ENCODE assay signal across 20 cellular contexts in genomic region chr4:48252313-48252712, GRCh38.
"Had no signal": no experiment of that assay in that cellular context is flagged by ENCODE, and none has a peak within 500 bp of the region (broad histone marks: within the 10 kb centered on the region; RNA-seq: fewer than 3 reads in every experiment).

No MANE protein-coding gene starts in this region.

- H3K4me2 ChIP-seq: smooth muscle cell had no signal

- H3K4me1 ChIP-seq: colonic mucosa had no signal

- H3K27me3 Mint-ChIP-seq: naive B cell; progenitor cell of endocrine pancreas; stimulated activated naive CD8-positive, alpha-beta T cell treated with anti-CD3 and anti-CD28 coated beads, Interleukin-15, Interleukin-2, amounts not matched to agents 100 ng/mL and 50 ng/mL, for 24 hours had no signal

- H3K27ac Mint-ChIP-seq: progenitor cell of endocrine pancreas; stimulated activated effector memory CD8-positive, alpha-beta T cell treated with anti-CD3 and anti-CD28 coated beads, Interleukin-12 subunit alpha, Interleukin-12 subunit beta, amount 100 ng/mL, for 72 hours; stimulated activated naive CD8-positive, alpha-beta T cell treated with anti-CD3 and anti-CD28 coated beads, Interleukin-15, Interleukin-2, amounts not matched to agents 100 ng/mL and 50 ng/mL, for 24 hours had no signal

- H3K27ac ChIP-seq: colonic mucosa, gastroesophageal sphincter, left ventricle myocardium inferior, lower lobe of right lung, pancreas, tibial nerve had no signal

- H3K4me3 ChIP-seq: colonic mucosa, gastroesophageal sphincter, left ventricle myocardium inferior, lower lobe of right lung, pancreas, smooth muscle cell, tibial nerve had no signal

- H3K36me3 Mint-ChIP-seq: stimulated activated effector memory CD8-positive, alpha-beta T cell treated with anti-CD3 and anti-CD28 coated beads, Interleukin-12 subunit alpha, Interleukin-12 subunit beta, amount 100 ng/mL, for 72 hours had no signal

- H3K36me3 ChIP-seq: colonic mucosa, gastroesophageal sphincter, left ventricle myocardium inferior, lower lobe of right lung, pancreas, tibial nerve had no signal

- H3K27me3 ChIP-seq: colonic mucosa, gastroesophageal sphincter, pancreas, tibial nerve had no signal

- DNase-seq: colonic mucosa; dermis blood vessel endothelial cell; glutamatergic neuron; left cardiac atrium; left ventricle myocardium inferior; lower lobe of right lung; mesenchymal stem cell; naive B cell; occipital lobe; pancreas; right cardiac atrium; stimulated activated CD4-positive, alpha-beta T cell treated with anti-CD3 and anti-CD28 coated beads, Interleukin-4, amount 100 ng/mL, for 1 hour; stimulated activated CD8-positive, alpha-beta memory T cell treated with anti-CD3 and anti-CD28 coated beads, Interleukin-4, amount 100 ng/mL, for 48 hours had no signal

- ATAC-seq: gastroesophageal sphincter; left cardiac atrium; lower lobe of right lung; pancreas; right cardiac atrium; stimulated activated effector memory CD8-positive, alpha-beta T cell treated with anti-CD3 and anti-CD28 coated beads, Interleukin-12 subunit alpha, Interleukin-12 subunit beta, amount 100 ng/mL, for 72 hours had no signal

- H3K9me3 Mint-ChIP-seq: naive B cell; nephron; stimulated activated effector memory CD8-positive, alpha-beta T cell treated with anti-CD3 and anti-CD28 coated beads, Interleukin-12 subunit alpha, Interleukin-12 subunit beta, amount 100 ng/mL, for 72 hours; stimulated activated naive CD8-positive, alpha-beta T cell treated with anti-CD3 and anti-CD28 coated beads, Interleukin-15, Interleukin-2, amounts not matched to agents 100 ng/mL and 50 ng/mL, for 24 hours had no signal

- H3K9me3 ChIP-seq: colonic mucosa, gastroesophageal sphincter, left ventricle myocardium inferior, lower lobe of right lung, pancreas, tibial nerve had no signal

- H3K4me3 Mint-ChIP-seq: naive B cell; nephron; stimulated activated effector memory CD8-positive, alpha-beta T cell treated with anti-CD3 and anti-CD28 coated beads, Interleukin-12 subunit alpha, Interleukin-12 subunit beta, amount 100 ng/mL, for 72 hours; stimulated activated naive CD8-positive, alpha-beta T cell treated with anti-CD3 and anti-CD28 coated beads, Interleukin-15, Interleukin-2, amounts not matched to agents 100 ng/mL and 50 ng/mL, for 24 hours had no signal
